Comparison of ENCODE assay signal across 8 cellular contexts in the genomic region with DNA sequence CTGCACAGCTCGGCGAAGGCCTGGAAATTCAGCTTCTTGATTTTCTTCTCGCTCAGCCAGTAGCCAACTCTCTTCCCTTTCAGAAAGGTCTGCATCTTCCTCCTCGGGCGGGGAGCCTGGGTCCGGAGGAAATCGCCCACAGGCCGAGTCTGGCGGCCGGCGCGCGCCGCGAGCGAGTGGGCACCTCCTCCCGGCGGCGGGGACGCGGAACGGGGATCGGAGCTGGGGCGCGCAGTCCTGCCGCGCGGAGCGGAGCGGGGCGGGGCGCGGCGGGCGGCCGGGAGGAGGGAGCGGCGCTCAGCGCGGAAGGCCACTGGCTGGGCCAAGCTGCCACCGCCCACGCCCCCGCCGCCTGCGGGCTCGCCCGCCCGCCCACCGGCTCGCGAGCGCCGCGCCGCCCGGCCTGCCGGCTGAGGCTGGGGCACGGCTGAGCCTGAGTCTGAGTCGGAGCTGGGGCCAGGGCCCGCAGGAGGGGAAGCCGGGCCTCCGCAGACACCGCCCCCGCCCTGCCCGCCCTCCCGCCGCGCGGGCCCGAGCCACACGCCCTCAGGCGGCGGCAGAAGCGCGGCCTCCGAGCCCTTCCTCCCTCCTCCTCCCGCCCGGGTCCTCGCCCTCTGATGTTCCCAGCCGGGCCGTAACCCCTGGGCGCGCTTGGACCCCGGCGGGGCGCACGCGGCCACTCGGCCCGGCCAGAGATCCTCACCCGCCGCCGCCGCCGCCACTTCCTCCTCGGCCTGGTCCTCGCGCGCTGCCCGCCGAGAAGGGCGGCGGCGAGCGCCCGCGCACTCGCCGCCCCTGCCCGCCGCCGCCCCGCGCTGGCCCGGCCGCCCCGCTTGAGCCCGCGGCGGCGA. TPM values are rescaled to one million over a fixed set of nuclear protein-coding genes. Genes with fewer than 3 reads are reported as not detected.
DNase-seq lines count a peak whose midpoint lies in the region; ATAC-seq, FAIRE-seq and TF ChIP-seq lines count a peak whose summit lies in the region.

No MANE protein-coding gene starts in this region.

- H3K27ac ChIP-seq in ACC112 (ENCODE audit: low read depth, low read length) (peak overlapping the region; percentile 61), caudate nucleus (ENCODE audit: low read depth, low read length) (peak overlapping the region; percentile 86), kidney (ENCODE audit: low read depth in 2 of 2, low read length in 2 of 2) (peak overlapping the region; percentile 91 to 92)

- peak overlapping the region; percentile 91 for H3K4me3 Mint-ChIP-seq in activated B cell treated with CpG ODN at 0.5 μM for 24 hours

- H3K4me3 ChIP-seq in ACC112 (ENCODE audit: low read depth, low read length) (peak overlapping the region; percentile 93), kidney (ENCODE audit: low read length in 2 of 2) (peak overlapping the region; percentile 68 to 84)

- peak overlapping the region; percentile 73 for H3K27ac Mint-ChIP-seq in activated B cell treated with CpG ODN at 0.5 μM for 24 hours

- TF ChIP-seq CTCF in activated B cell treated with CpG ODN at 0.5 μM for 24 hours (IDR thresholded peaks at IDR 0.05): no peak
- TF ChIP-seq CTCF in kidney (IDR thresholded peaks at IDR 0.05; ENCODE audit: borderline replicate concordance, extremely low read depth, insufficient read depth): no peak

- CTCF ChIA-PET in activated B cell treated with CpG ODN at 0.5 μM for 24 hours (lab: Charles Lee): interaction anchor here (0.8 to 3.9 kb wide), 12 partner anchors 11 to 820 kb away, joined by 3 to 37 read pairs (median 4); partner anchors contain the start of genes LYSET and MOAP1

- peaks cover 13% of the 10 kb centered on the region for H3K79me2 ChIP-seq in ACC112 (ENCODE audit: control insufficient read depth, insufficient read depth, low read length, unreplicated experiment)

- H3K9ac ChIP-seq in kidney (ENCODE audit: low read length in 2 of 2): peak overlapping the region; percentile 74 to 82

- H3K4me1 ChIP-seq in ACC112 (ENCODE audit: control insufficient read depth, insufficient read depth, low read length, unreplicated experiment): peaks cover 24% of the 10 kb centered on the region
- peaks cover 15 to 22% of the 10 kb centered on the region in 2 donors for H3K4me1 ChIP-seq in kidney (ENCODE audit: control insufficient read depth in 1 of 2, insufficient read depth in 1 of 2, low read depth in 1 of 2, low read length in 2 of 2)

- H3K36me3 ChIP-seq in ACC112 (ENCODE audit: insufficient read depth, low read length) (no peaks in the 10 kb centered on the region), kidney (ENCODE audit: control insufficient read depth in 1 of 2, insufficient read depth in 2 of 2, low read length in 2 of 2) (no peaks in the 10 kb centered on the region)

- H3K36me3 Mint-ChIP-seq in activated B cell treated with CpG ODN at 0.5 μM for 24 hours (ENCODE audit: low read depth): peaks cover 2% of the 10 kb centered on the region

- H3K9me3 Mint-ChIP-seq in activated B cell treated with CpG ODN at 0.5 μM for 24 hours: no peaks in the 10 kb centered on the region

- H3K9me3 ChIP-seq in kidney (ENCODE audit: control insufficient read depth in 1 of 2, low read length in 2 of 2): no peaks in the 10 kb centered on the region

- H3K27me3 ChIP-seq in ACC112 (ENCODE audit: insufficient read depth, low read length): no peaks in the 10 kb centered on the region

- ATAC-seq in GM18867 (IDR thresholded peaks at IDR 0.05; ENCODE audit: unreplicated experiment): peak; percentile 82
- peak; percentile 76 for ATAC-seq in HG03095 (IDR thresholded peaks at IDR 0.05; ENCODE audit: unreplicated experiment)
- peak; percentile 77 for ATAC-seq in activated B cell treated with CpG ODN at 0.5 μM for 24 hours (ENCODE audit: low read depth)

- intact Hi-C loops in activated B cell treated with CpG ODN at 0.5 μM for 24 hours (cut with micrococcal nuclease): loop anchor here (1.0 to 2.0 kb wide), 4 partner anchors 69 to 268 kb away; partner anchors contain the start of genes BTBD7, GON7, MOAP1 and UBR7
- intact Hi-C loops in kidney (cut with DNase I): no loop called here

- peaks cover 30% of the 10 kb centered on the region for H3K4me1 Mint-ChIP-seq in activated B cell treated with CpG ODN at 0.5 μM for 24 hours

- H2AFZ ChIP-seq in ACC112 (ENCODE audit: low read length, unreplicated experiment): peak overlapping the region; percentile 89

- POLR2A ChIA-PET in activated B cell treated with CpG ODN at 0.5 μM for 24 hours (lab: Charles Lee): interaction anchor here (0.5 to 3.1 kb wide), 9 partner anchors 9 to 496 kb away, joined by 3 to 24 read pairs (median 3); partner anchors contain the start of genes LYSET and MOAP1

- DNase-seq in NCI-H2196 (lab: John Stamatoyannopoulos, UW; ENCODE audit: unreplicated experiment): peak; percentile 70
- peak; percentile 87 for DNase-seq in activated B cell treated with CpG ODN at 0.5 μM for 24 hours
- DNase-seq in caudate nucleus (lab: John Stamatoyannopoulos, UW): peak in 58 of 61 donors; percentile 26 to 90 (median 80)
- DNase-seq in kidney: peak; percentile 95
- peak; percentile 77 to 78 for DNase-seq in stimulated activated CD4-positive, alpha-beta T cell treated with anti-CD3 and anti-CD28 coated beads, Interleukin-15, amount 100 ng/mL, for 1 hour (ENCODE audit: low read depth in 1 of 2, low spot score in 1 of 2)

- no peak for FAIRE-seq in kidney (lab: Jason Lieb, UNC)

- H3K27me3 Mint-ChIP-seq in activated B cell treated with CpG ODN at 0.5 μM for 24 hours: no peaks in the 10 kb centered on the region

RNA-seq across cellular contexts. Expression of gene ITPK1, which starts 0.4 kb away (rescaled TPM):
- total RNA-seq in activated B cell treated with CpG ODN at 0.5 μM for 24 hours: 43.0 and 50.4 TPM in 2 replicates
- total RNA-seq in kidney: 92.0 TPM
- polyA plus RNA-seq in kidney (ENCODE audit: insufficient read depth, low read depth, low replicate concordance): 43.6 TPM

Comparison
In these comparisons a context has a peak if more than half of its experiments do, and no peak if none do; other contexts are left out.
1. Peak in every context shown above with its lines: DNase-seq, ATAC-seq, H3K4me3 ChIP-seq and H3K27ac ChIP-seq.